ENCODE assay signal across 23 cellular contexts in the genomic region with DNA sequence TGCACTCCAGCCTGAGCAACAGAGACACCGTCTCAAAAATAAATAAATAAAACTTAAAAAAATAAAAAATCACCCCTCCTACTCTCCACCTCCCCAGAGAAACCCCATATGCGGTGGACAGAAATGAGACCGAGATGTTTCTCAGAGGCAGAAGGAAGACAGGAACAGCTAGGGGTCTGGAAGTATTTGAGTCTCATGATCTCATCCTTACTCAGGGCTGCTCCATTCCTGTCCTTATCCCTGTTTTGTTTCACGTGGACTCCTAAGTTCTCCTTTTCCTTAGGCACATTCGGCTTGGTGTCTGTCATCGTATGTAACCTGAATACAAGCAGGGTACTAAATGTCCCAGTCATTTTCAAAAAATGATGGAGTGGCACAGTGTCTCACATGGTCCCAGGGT.
DNase-seq lines count a peak whose midpoint lies in the region; ATAC-seq and TF ChIP-seq lines count a peak whose summit lies in the region.
"Had no signal": no experiment of that assay in that cellular context is flagged by ENCODE, and none has a peak within 500 bp of the region (broad histone marks: within the 10 kb centered on the region; RNA-seq: fewer than 3 reads in every experiment).

No MANE protein-coding gene starts in this region.

- intact Hi-C loops in PC-3 (cut with micrococcal nuclease) = no loop called here

- H3K27ac ChIP-seq in PC-3 (ENCODE audit: low read length) (no peak overlapping the region), smooth muscle cell (ENCODE audit: low read depth) (peak overlapping the region; percentile 39)
- H3K27ac ChIP-seq: heart left ventricle, suprapubic skin had no signal

- 40% methylated on average over 6 of the region's 6 CpGs for WGBS in smooth muscle cell (ENCODE audit: low lambda C conversion rate)

- H4K20me1 ChIP-seq in PC-3 (ENCODE audit: low read length) (no peaks in the 10 kb centered on the region), smooth muscle cell (ENCODE audit: low read depth) (no peaks in the 10 kb centered on the region)

- H3K9me2 ChIP-seq in PC-3 (replicated peaks; ENCODE audit: low read length) = no peaks in the 10 kb centered on the region

- H3K4me3 ChIP-seq in PC-3 (ENCODE audit: low read length) = no peak overlapping the region
- H3K4me3 ChIP-seq in epithelial cell of esophagus (ENCODE audit: low read length) = no peak overlapping the region
- H3K4me3 ChIP-seq in smooth muscle cell = no peak overlapping the region
- H3K4me3 ChIP-seq: heart left ventricle, K562, suprapubic skin had no signal

- TF ChIP-seq CTCF in PC-3 (conservative IDR thresholded peaks at IDR 0.05; ENCODE audit: low read depth, low read length) (no peak), epithelial cell of esophagus (IDR thresholded peaks at IDR 0.05; ENCODE audit: insufficient read depth, low read depth, low read length, missing control alignments) (no peak), smooth muscle cell (IDR thresholded peaks at IDR 0.05; ENCODE audit: borderline replicate concordance, insufficient read depth, poor library complexity, severe bottlenecking) (no peak)

- CTCF ChIA-PET in PC-3 (lab: Charles Lee) = no interaction called here

- H3K4me1 ChIP-seq in PC-3 (ENCODE audit: insufficient read depth, low read length) (no peaks in the 10 kb centered on the region; the same call in 1 of the 2 replicates), smooth muscle cell (ENCODE audit: low read depth) (no peaks in the 10 kb centered on the region)

- no peak overlapping the region for H3K9ac ChIP-seq in PC-3 (ENCODE audit: low read length)
- H3K9ac ChIP-seq in smooth muscle cell (ENCODE audit: low read depth) = no peak overlapping the region

- H3K79me2 ChIP-seq in PC-3 (ENCODE audit: low read length) (no peaks in the 10 kb centered on the region), smooth muscle cell (ENCODE audit: low read depth) (no peaks in the 10 kb centered on the region)

- H3K36me3 ChIP-seq in PC-3 (ENCODE audit: low read depth, low read length) (no peaks in the 10 kb centered on the region), smooth muscle cell (ENCODE audit: low read depth) (no peaks in the 10 kb centered on the region)
- H3K36me3 ChIP-seq: heart left ventricle, neutrophil, suprapubic skin had no signal

- POLR2A ChIA-PET in PC-3 (lab: Charles Lee; ENCODE audit: unreplicated experiment) = no interaction called here

- H3K27me3 ChIP-seq in PC-3 (ENCODE audit: low read length) = no peaks in the 10 kb centered on the region
- no peaks in the 10 kb centered on the region for H3K27me3 ChIP-seq in smooth muscle cell (ENCODE audit: low read depth)
- H3K27me3 ChIP-seq: suprapubic skin had no signal

- H2AFZ ChIP-seq in PC-3 (ENCODE audit: low read length) (0 out of 2 replicates have a peak overlapping the region, but pooled peaks have one; percentile 50), smooth muscle cell (ENCODE audit: low read depth) (peak overlapping the region; percentile 53)

- H3K4me2 ChIP-seq in PC-3 (ENCODE audit: low read length) (no peak overlapping the region), smooth muscle cell (peak overlapping the region; percentile 20)

- H3K9me3 ChIP-seq in PC-3 (ENCODE audit: low read length) (no peaks in the 10 kb centered on the region), smooth muscle cell (replicated peaks; ENCODE audit: low read depth) (no peaks in the 10 kb centered on the region)
- H3K9me3 ChIP-seq: neutrophil, suprapubic skin had no signal

- no TSS peak for BruUV-seq in PC-3 (replicated peaks; lab: Mats Ljungman, UMichigan)

- H3F3A ChIP-seq in PC-3 (ENCODE audit: low read length, unreplicated experiment) = no peaks in the 10 kb centered on the region
- peaks cover 12% of the 10 kb centered on the region for H3F3A ChIP-seq in smooth muscle cell (ENCODE audit: low read depth)

- peak; percentile 58 for ATAC-seq in PC-3
- ATAC-seq: activated T-cell treated with anti-CD3 and anti-CD28 coated beads, Interleukin-2, amount 50 U/mL, for 4 hours; heart left ventricle; K562; left cardiac atrium; Panc1; stimulated activated memory B cell treated with anti-CD40 and anti-IgM and Interleukin-4, amounts not matched to agents 10 μg/mL and 1 μg/mL and 100 μg/mL, for 72 hours had no signal

- peak; percentile 59 for DNase-seq in EL
- peak; percentile 18 for DNase-seq in PC-3
- peak; percentile 36 for DNase-seq in epithelial cell of esophagus (ENCODE audit: low read depth)
- DNase-seq in smooth muscle cell (lab: John Stamatoyannopoulos, UW; ENCODE audit: unreplicated experiment) = no peak
- no peak for DNase-seq in activated CD4-positive, CD25-positive, alpha-beta regulatory T cell (lab: John Stamatoyannopoulos, UW)
- DNase-seq in stimulated activated CD4-positive, alpha-beta T cell treated with anti-CD3 and anti-CD28 coated beads, Interleukin-4, amount 100 ng/mL, for 24 hours = no peak
- DNase-seq in COLO829 (ENCODE audit: low spot score) = no peak
- DNase-seq: activated naive CD4-positive, alpha-beta T cell treated with Interleukin-2 at 50 U/mL for 16 hours; activated T-cell treated with anti-CD3 and anti-CD28 coated beads, Interleukin-2, amount 50 U/mL, for 4 hours; amniotic stem cell; caudate nucleus; CD4-positive, CD25-positive, alpha-beta regulatory T cell; GDM1; heart left ventricle; left cardiac atrium; NCI-H146; NCI-H510A treated with DMSO at 0.1 percent for 48 hours; SIG-M5 had no signal

Comparison
In these comparisons a context has a peak if more than half of its experiments do, and no peak if none do; other contexts are left out.
1. DNase-seq: peak in EL (single experiment), PC-3 (single experiment) and epithelial cell of esophagus (single experiment); none in smooth muscle cell (single experiment), activated CD4-positive, CD25-positive, alpha-beta regulatory T cell (0 of 4), stimulated activated CD4-positive, alpha-beta T cell treated with anti-CD3 and anti-CD28 coated beads, Interleukin-4, amount 100 ng/mL, for 24 hours (single experiment) and COLO829 (single experiment).